ENCODE assay signal across 11 cellular contexts in genomic region chr5:100889896-100890295, GRCh38. TPM values are rescaled to one million over a fixed set of nuclear protein-coding genes. Genes with fewer than 3 reads are reported as not detected.
DNase-seq lines count a peak whose midpoint lies in the region; ATAC-seq and TF ChIP-seq lines count a peak whose summit lies in the region.
"Had no signal": no experiment of that assay in that cellular context is flagged by ENCODE, and none has a peak within 500 bp of the region (broad histone marks: within the 10 kb centered on the region; RNA-seq: fewer than 3 reads in every experiment).

No MANE protein-coding gene starts in this region.

- peaks cover 63 to 82% (median 70%) of the 10 kb centered on the region in 4 donors for H3K4me1 Mint-ChIP-seq in CD4-positive, CD25-positive, alpha-beta regulatory T cell
- H3K4me1 Mint-ChIP-seq in naive thymus-derived CD4-positive, alpha-beta T cell: peaks cover 26 to 80% (median 68%) of the 10 kb centered on the region in 7 donors
- H3K4me1 Mint-ChIP-seq: WTC11 had no signal

- no peaks in the 10 kb centered on the region for H3K9me3 ChIP-seq in CD4-positive, CD25-positive, alpha-beta regulatory T cell (ENCODE audit: control insufficient read depth in 2 of 2, low read length in 2 of 2)
- no peaks in the 10 kb centered on the region for H3K9me3 ChIP-seq in adipocyte (ENCODE audit: control insufficient read depth, low read length)
- H3K9me3 ChIP-seq in naive thymus-derived CD4-positive, alpha-beta T cell (ENCODE audit: control insufficient read depth in 2 of 3, low read length in 3 of 3): no peaks in the 10 kb centered on the region
- H3K9me3 ChIP-seq: body of pancreas had no signal

- peak overlapping the region; percentile 52 for H3K9ac ChIP-seq in adipocyte (ENCODE audit: low read length)

- peak overlapping the region; percentile 84 for H3K27ac ChIP-seq in CD4-positive, CD25-positive, alpha-beta regulatory T cell (ENCODE audit: insufficient read depth, low read length, poor library complexity, severe bottlenecking)
- H3K27ac ChIP-seq in HL-60 (replicated peaks): peak overlapping the region; percentile 80
- H3K27ac ChIP-seq in naive thymus-derived CD4-positive, alpha-beta T cell (ENCODE audit: low read depth, low read length): no peak overlapping the region
- H3K27ac ChIP-seq: body of pancreas had no signal

- intact Hi-C loops in naive thymus-derived CD4-positive, alpha-beta T cell (cut with micrococcal nuclease): loop anchor here (1.0 to 5.0 kb wide), 8 partner anchors 10 to 1958 kb away; no protein-coding TSS in a partner anchor

- peaks cover 61% of the 10 kb centered on the region for H3K4me1 ChIP-seq in CD4-positive, CD25-positive, alpha-beta regulatory T cell (ENCODE audit: control insufficient read depth, insufficient read depth, low read length, poor library complexity, severe bottlenecking)
- no peaks in the 10 kb centered on the region for H3K4me1 ChIP-seq in adipocyte (ENCODE audit: control insufficient read depth, insufficient read depth, low read length)
- peaks cover 26 to 32% of the 10 kb centered on the region in 2 donors for H3K4me1 ChIP-seq in naive thymus-derived CD4-positive, alpha-beta T cell (ENCODE audit: control insufficient read depth in 2 of 2, insufficient read depth in 2 of 2, low read length in 2 of 2)
- H3K4me1 ChIP-seq: body of pancreas had no signal

- CTCF ChIA-PET in naive thymus-derived CD4-positive, alpha-beta T cell (lab: Charles Lee): interaction anchor here (1.3 kb wide), 1 partner anchor 11 kb away, joined by 5 read pairs; no protein-coding TSS in a partner anchor

- peaks cover 29% of the 10 kb centered on the region for H3K36me3 Mint-ChIP-seq in CD4-positive, CD25-positive, alpha-beta regulatory T cell
- H3K36me3 Mint-ChIP-seq in naive thymus-derived CD4-positive, alpha-beta T cell: peaks cover 10 to 35% (median 28%) of the 10 kb centered on the region in 5 donors
- H3K36me3 Mint-ChIP-seq: WTC11 had no signal

- peak overlapping the region; percentile 64 to 93 (median 82) for H3K27ac Mint-ChIP-seq in CD4-positive, CD25-positive, alpha-beta regulatory T cell
- H3K27ac Mint-ChIP-seq in naive thymus-derived CD4-positive, alpha-beta T cell: peak overlapping the region; percentile 39 to 92 (median 72)
- H3K27ac Mint-ChIP-seq: WTC11 had no signal

- H3K27me3 ChIP-seq in CD4-positive, CD25-positive, alpha-beta regulatory T cell (ENCODE audit: control insufficient read depth, insufficient read depth, low read length): no peaks in the 10 kb centered on the region
- H3K27me3 ChIP-seq in HL-60 (ENCODE audit: insufficient read depth, poor library complexity, severe bottlenecking): no peaks in the 10 kb centered on the region
- no peaks in the 10 kb centered on the region for H3K27me3 ChIP-seq in adipocyte (replicated peaks; ENCODE audit: control insufficient read depth, insufficient read depth, low read length)
- H3K27me3 ChIP-seq in naive thymus-derived CD4-positive, alpha-beta T cell (ENCODE audit: control insufficient read depth in 2 of 2, insufficient read depth in 2 of 2, low read length in 2 of 2): no peaks in the 10 kb centered on the region
- H3K27me3 ChIP-seq: body of pancreas had no signal

- DNase-seq in CD4-positive, CD25-positive, alpha-beta regulatory T cell: peak in 1 of 3 donors; percentile 7
- no peak for DNase-seq in HL-60 (ENCODE audit: low read depth in 1 of 2, low spot score in 1 of 2)
- DNase-seq in adipocyte (ENCODE audit: low read depth): no peak
- DNase-seq in naive thymus-derived CD4-positive, alpha-beta T cell: no peak
- no peak for DNase-seq in NCI-H1436 (lab: John Stamatoyannopoulos, UW)
- no peak for DNase-seq in NCI-H82 treated with DMSO at 0.1 percent for 48 hours (lab: John Stamatoyannopoulos, UW; ENCODE audit: unreplicated experiment)
- DNase-seq in SIG-M5 treated with dmso at 0.1 percent for 504 hours (lab: John Stamatoyannopoulos, UW; ENCODE audit: unreplicated experiment): no peak
- DNase-seq in NCI-H526 treated with DMSO at 0.1 percent for 48 hours (lab: John Stamatoyannopoulos, UW): no peak
- DNase-seq: body of pancreas, NCI-H524 treated with DMSO at 0.1 percent for 48 hours had no signal

- no peak for TF ChIP-seq CTCF in HL-60 (IDR thresholded peaks at IDR 0.05; ENCODE audit: insufficient read depth, low read length)

- peak overlapping the region; percentile 75 for H3K4me3 ChIP-seq in CD4-positive, CD25-positive, alpha-beta regulatory T cell (ENCODE audit: low read depth, low read length)
- H3K4me3 ChIP-seq in HL-60 (replicated peaks; ENCODE audit: insufficient read depth, low read length): no peak overlapping the region
- peak overlapping the region; percentile 68 for H3K4me3 ChIP-seq in adipocyte (ENCODE audit: low read length)
- H3K4me3 ChIP-seq in naive thymus-derived CD4-positive, alpha-beta T cell (ENCODE audit: low read length): peak overlapping the region; percentile 10
- H3K4me3 ChIP-seq: body of pancreas had no signal

- no peak for ATAC-seq in CD4-positive, CD25-positive, alpha-beta regulatory T cell (ENCODE audit: low read depth in 2 of 2)
- no peak for ATAC-seq in naive thymus-derived CD4-positive, alpha-beta T cell
- ATAC-seq: body of pancreas, WTC11 had no signal

- H3K4me3 Mint-ChIP-seq in CD4-positive, CD25-positive, alpha-beta regulatory T cell: peak overlapping the region; percentile 74 to 90 (median 84)
- H3K4me3 Mint-ChIP-seq in naive thymus-derived CD4-positive, alpha-beta T cell: peak overlapping the region; percentile 1 to 81 (median 68)
- H3K4me3 Mint-ChIP-seq: WTC11 had no signal

- peaks cover 23% of the 10 kb centered on the region for H3K36me3 ChIP-seq in CD4-positive, CD25-positive, alpha-beta regulatory T cell (ENCODE audit: control insufficient read depth, insufficient read depth, low read length)
- no peaks in the 10 kb centered on the region for H3K36me3 ChIP-seq in adipocyte (ENCODE audit: control insufficient read depth, insufficient read depth, low read length, severe bottlenecking)
- H3K36me3 ChIP-seq in naive thymus-derived CD4-positive, alpha-beta T cell (ENCODE audit: control insufficient read depth in 2 of 3, insufficient read depth in 3 of 3, low read length in 3 of 3): peaks cover 0 to 9% (median 0%) of the 10 kb centered on the region in 3 experiments

- no peaks in the 10 kb centered on the region for H3K9me3 Mint-ChIP-seq in CD4-positive, CD25-positive, alpha-beta regulatory T cell
- H3K9me3 Mint-ChIP-seq in naive thymus-derived CD4-positive, alpha-beta T cell: no peaks in the 10 kb centered on the region
- H3K9me3 Mint-ChIP-seq: WTC11 had no signal

- H3K27me3 Mint-ChIP-seq in CD4-positive, CD25-positive, alpha-beta regulatory T cell: no peaks in the 10 kb centered on the region
- no peaks in the 10 kb centered on the region for H3K27me3 Mint-ChIP-seq in naive thymus-derived CD4-positive, alpha-beta T cell

- POLR2A ChIA-PET in naive thymus-derived CD4-positive, alpha-beta T cell (lab: Charles Lee): interaction anchor here (1.1 to 6.5 kb wide), 2 partner anchors 8 to 12 kb away, joined by 4 to 68 read pairs; partner anchors contain the start of gene ST8SIA4

RNA-seq across cellular contexts. Expression of gene ST8SIA4, which starts 13.2 kb away (rescaled TPM):
- 55.2 TPM for total RNA-seq in CD4-positive, CD25-positive, alpha-beta regulatory T cell
- 10 to 100 TPM; 18.8 to 34.2 (median 25.3) TPM for polyA plus RNA-seq in CD4-positive, CD25-positive, alpha-beta regulatory T cell
- total RNA-seq in naive thymus-derived CD4-positive, alpha-beta T cell: 10 to 100 TPM; 17.5 to 54.5 (median 23.4) TPM
- polyA plus RNA-seq in naive thymus-derived CD4-positive, alpha-beta T cell: 1 to 10 TPM; 5.8 to 6.7 TPM
